Comparison of ENCODE assay signal across 8 cellular contexts in genomic region chr3:25782636-25782937, GRCh38. TPM values are rescaled to one million over a fixed set of nuclear protein-coding genes. Genes with fewer than 3 reads are reported as not detected.
A peak's percentile ranks its signal among the peaks of the same experiment; 100 is the strongest.
DNase-seq lines count a peak whose midpoint lies in the region; ATAC-seq and TF ChIP-seq lines count a peak whose summit lies in the region.

No MANE protein-coding gene starts in this region.

- H3K79me2 ChIP-seq in fibroblast of lung (ENCODE audit: control insufficient read depth, insufficient read depth, low read length), result peaks cover 21% of the 10 kb centered on the region

- H3K4me3 ChIP-seq in SJSA1 (peak overlapping the region; percentile 92), fibroblast of lung (replicated peaks in 1 of 4; ENCODE audit: control extremely low read depth in 1 of 4, insufficient read depth in 1 of 4, low read depth in 3 of 4, low read length in 4 of 4) (peak overlapping the region; percentile 67 to 96 (median 88)), psoas muscle (peak overlapping the region; percentile 93)

- WGBS in psoas muscle, 3 donors, result 0 to 1% (median 1%) methylated on average over 14 of the region's 14 CpGs

- ATAC-seq in psoas muscle (no peak), HG03135 (IDR thresholded peaks at IDR 0.05; ENCODE audit: unreplicated experiment) (no peak)

- TF ChIP-seq CTCF in fibroblast of lung (conservative IDR thresholded peaks at IDR 0.05 in 1 of 2, IDR thresholded peaks at IDR 0.05 in 1 of 2; ENCODE audit: low read depth in 1 of 2, low read length in 2 of 2) (no peak), psoas muscle (IDR thresholded peaks at IDR 0.05) (no peak)

- H3K27me3 ChIP-seq in SJSA1 (replicated peaks) (no peaks in the 10 kb centered on the region; the same call in 1 of the 2 replicates), fibroblast of lung (ENCODE audit: control insufficient read depth, insufficient read depth, low read length) (no peaks in the 10 kb centered on the region), psoas muscle (ENCODE audit: insufficient read depth in 3 of 3, low read length in 2 of 3) (no peaks in the 10 kb centered on the region)

- H3K27ac ChIP-seq in SJSA1 (no peak overlapping the region), fibroblast of lung (ENCODE audit: insufficient read depth, low read length) (peak overlapping the region; percentile 68), psoas muscle (peak overlapping the region; percentile 96)

- H2AFZ ChIP-seq in fibroblast of lung (ENCODE audit: low read length), result peak overlapping the region; percentile 78

- intact Hi-C loops in psoas muscle (cut with DNase I), result loop anchor here (2.0 to 10.0 kb wide), 3 partner anchors 116 to 348 kb away; partner anchors contain the start of gene TOP2B (in 1 of the 2)

- peaks cover 5% of the 10 kb centered on the region for H3K36me3 ChIP-seq in ES-I3 (ENCODE audit: insufficient read depth, low read length)
- H3K36me3 ChIP-seq in SJSA1, result peaks cover 2% of the 10 kb centered on the region
- H3K36me3 ChIP-seq in fibroblast of lung (ENCODE audit: control insufficient read depth, insufficient read depth, low read length), result no peaks in the 10 kb centered on the region
- peaks cover 0 to 11% of the 10 kb centered on the region in 2 donors for H3K36me3 ChIP-seq in psoas muscle (ENCODE audit: insufficient read depth in 1 of 2, low read depth in 1 of 2)

- H3K9me3 ChIP-seq in ES-I3 (ENCODE audit: control insufficient read depth, insufficient read depth, low read length) (no peaks in the 10 kb centered on the region; the same call in 1 of the 2 replicates), SJSA1 (replicated peaks) (no peaks in the 10 kb centered on the region), fibroblast of lung (ENCODE audit: control insufficient read depth, insufficient read depth, low read depth, low read length) (no peaks in the 10 kb centered on the region), psoas muscle (no peaks in the 10 kb centered on the region)

- no peak for DNase-seq in SJSA1 (ENCODE audit: low read depth in 1 of 2, low spot score in 2 of 2)
- DNase-seq in fibroblast of lung (ENCODE audit: low read depth in 2 of 2), result no peak
- DNase-seq in psoas muscle, result no peak
- DNase-seq in activated effector memory CD4-positive, alpha-beta T cell treated with anti-CD3 and anti-CD28 coated beads, Interleukin-2, amount 50 U/mL, for 16 hours, result no peak
- no peak for DNase-seq in HEK293T (ENCODE audit: extremely low spot score)
- no peak for DNase-seq in effector CD4-positive, alpha-beta T cell

- CTCF ChIA-PET in HEK293T (lab: Yijun Ruan, JAX), result interaction anchor here (0.7 kb wide), 1 partner anchor 119 kb away, joined by 3 read pairs; no protein-coding TSS in a partner anchor

- H4K20me1 ChIP-seq in fibroblast of lung (ENCODE audit: control insufficient read depth, extremely low read depth, insufficient read depth, low read length), result no peaks in the 10 kb centered on the region

- H3K9ac ChIP-seq in ES-I3 (ENCODE audit: low read depth, low read length) (peak overlapping the region; percentile 91), fibroblast of lung (ENCODE audit: insufficient read depth, low read length) (peak overlapping the region; percentile 77)

- POLR2A ChIA-PET in HEK293T (lab: Yijun Ruan, JAX), result interaction anchor here (1.4 kb wide), 1 partner anchor 74 kb away, joined by 5 read pairs; no protein-coding TSS in a partner anchor

- H3K4me1 ChIP-seq in ES-I3 (ENCODE audit: insufficient read depth, low read length), result peaks cover 11% of the 10 kb centered on the region
- peaks cover 12% of the 10 kb centered on the region for H3K4me1 ChIP-seq in SJSA1 (replicated peaks)
- H3K4me1 ChIP-seq in fibroblast of lung (ENCODE audit: control insufficient read depth, extremely low read depth, insufficient read depth, low read length), result peaks cover 2% of the 10 kb centered on the region
- peaks cover 16% of the 10 kb centered on the region for H3K4me1 ChIP-seq in psoas muscle

- peak overlapping the region; percentile 83 for H3K4me2 ChIP-seq in fibroblast of lung (ENCODE audit: extremely low read depth, insufficient read depth, low read length)

TF ChIP-seq in HEK293T, 16 proteins besides CTCF, POLR2A, EP300 and RAD21:
- TF ChIP-seq FOXA1 (IDR thresholded peaks at IDR 0.05) (no peak), TARDBP (IDR thresholded peaks at IDR 0.05) (no peak), ZNF384 (IDR thresholded peaks at IDR 0.05) (no peak), NFRKB (IDR thresholded peaks at IDR 0.05) (no peak), BHLHE40 (IDR thresholded peaks at IDR 0.05; ENCODE audit: borderline replicate concordance) (no peak), ARNT (IDR thresholded peaks at IDR 0.05) (no peak), L3MBTL2 (conservative IDR thresholded peaks at IDR 0.05) (no peak), SUZ12 (IDR thresholded peaks at IDR 0.05) (no peak), SP1 (IDR thresholded peaks at IDR 0.05) (no peak)

RNA-seq across cellular contexts. Expression of gene NGLY1, which starts 0.7 kb away (rescaled TPM):
- total RNA-seq in SJSA1 (2014; rRNA removed; shearing (Covaris generic)), result 14.1 and 24.7 TPM in 2 replicates
- total RNA-seq in fibroblast of lung (32.1 and 34.0 TPM in 2 replicates), psoas muscle (10 to 100 TPM; 37.5 to 73.0 (median 53.2) TPM)
- polyA plus RNA-seq in fibroblast of lung (10.8 and 11.6 TPM in 2 replicates), psoas muscle (10 to 100 TPM; 37.2 to 78.4 (median 59.2) TPM)
- 14.9 and 16.8 TPM in 2 replicates for polyA plus RNA-seq in fibroblast of lung (2012)
- 1.7 and 2.9 TPM in 2 replicates for polyA minus RNA-seq in fibroblast of lung (ENCODE audit: low replicate concordance)

RNA-seq across cellular contexts. Expression of gene OXSM, which starts 7.3 kb away (rescaled TPM):
- total RNA-seq in SJSA1 (2014; rRNA removed; shearing (Covaris generic)), result 6.2 and 12.2 TPM in 2 replicates
- total RNA-seq in fibroblast of lung (9.5 and 9.9 TPM in 2 replicates), psoas muscle (10 to 100 TPM; 11.1 to 13.3 (median 11.6) TPM)
- polyA plus RNA-seq in fibroblast of lung (9.6 and 14.9 TPM in 2 replicates), psoas muscle (10 to 100 TPM; 14.5 to 21.5 (median 17.3) TPM)
- 7.4 and 8.6 TPM in 2 replicates for polyA plus RNA-seq in fibroblast of lung (2012)
- not detected in 2 replicates for polyA minus RNA-seq in fibroblast of lung (ENCODE audit: low replicate concordance)
